Comparison of ENCODE assay signal across 6 cellular contexts in the genomic region with DNA sequence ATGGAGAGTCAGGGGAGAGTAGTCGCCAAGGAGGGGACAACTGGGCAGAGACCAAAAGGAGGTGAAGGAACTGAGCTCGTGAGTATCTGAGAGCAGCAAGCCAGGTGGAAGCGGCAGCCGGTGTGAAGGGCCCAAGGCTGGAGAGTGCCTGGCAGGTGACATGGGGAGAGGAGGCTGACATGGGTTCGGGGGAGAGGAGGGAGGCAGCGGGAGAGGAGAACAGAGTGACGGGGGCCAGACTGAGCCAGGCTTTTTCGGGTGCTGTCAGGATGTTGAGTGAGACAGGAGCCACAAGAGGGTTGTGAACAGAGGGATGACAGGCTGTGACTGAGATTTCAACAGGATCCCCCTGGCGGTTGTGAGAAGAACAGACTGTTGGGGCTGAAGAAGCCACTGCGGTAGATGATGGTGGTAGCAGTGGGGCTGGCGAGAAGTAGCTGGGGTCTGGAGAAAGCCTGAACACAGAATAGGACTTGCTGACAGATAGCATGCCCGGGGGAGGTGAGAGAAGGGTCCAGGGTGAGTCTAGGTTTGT. TPM values are rescaled to one million over a fixed set of nuclear protein-coding genes. Genes with fewer than 3 reads are reported as not detected.
DNase-seq lines count a peak whose midpoint lies in the region; ATAC-seq and TF ChIP-seq lines count a peak whose summit lies in the region.

No MANE protein-coding gene starts in this region.

- no peaks in the 10 kb centered on the region for H3K27me3 Mint-ChIP-seq in nephron (ENCODE audit: low read depth)

- intact Hi-C loops in adrenal gland (cut with DNase I): loop anchor here in 1 of 2 donors (10.0 kb wide), 1 partner anchor 80 kb away; the partner anchor contains the start of gene ARAF

- ATAC-seq in HG03135 (IDR thresholded peaks at IDR 0.05; ENCODE audit: unreplicated experiment) (no peak), GM19463 (IDR thresholded peaks at IDR 0.05; ENCODE audit: unreplicated experiment) (no peak)

- peaks cover 27% of the 10 kb centered on the region for H3K9me3 Mint-ChIP-seq in nephron

- TF ChIP-seq POLR2A in adrenal gland (IDR thresholded peaks at IDR 0.05): no peak

- POLR2A ChIA-PET in HEK293T (lab: Yijun Ruan, JAX): no interaction called here

- H3K4me1 ChIP-seq in adrenal gland (replicated peaks in 1 of 2): peaks cover 0 to 16% of the 10 kb centered on the region in 2 donors

- 57 to 67% (median 61%) methylated on average over 12 of the region's 12 CpGs for WGBS in adrenal gland, 4 donors

- no peaks in the 10 kb centered on the region for H3K27me3 ChIP-seq in adrenal gland

- TF ChIP-seq CTCF in adrenal gland (IDR thresholded peaks at IDR 0.05): peak in 5 of 6 experiments; percentile 9 to 53 (median 38)
- peak in 2 of 3 experiments; percentile 34 to 35 for TF ChIP-seq CTCF in nephron (IDR thresholded peaks at IDR 0.05; ENCODE audit: unreplicated experiment in 3 of 3)

- peaks cover 35% of the 10 kb centered on the region for H3K36me3 Mint-ChIP-seq in nephron (ENCODE audit: low read depth)

- H3K27ac ChIP-seq in adrenal gland: peak overlapping the region in 2 of 5 donors; percentile 21 to 79

- peaks cover 0 to 14% of the 10 kb centered on the region in 2 donors for H3K36me3 ChIP-seq in adrenal gland (replicated peaks in 1 of 2)

- peak overlapping the region in 2 of 3 experiments; percentile 49 to 57 for H3K4me3 Mint-ChIP-seq in nephron

- CTCF ChIA-PET in HEK293T (lab: Yijun Ruan, JAX): interaction anchor here (1.1 to 1.4 kb wide), 2 partner anchors 119 to 147 kb away, joined by 3 read pairs; no protein-coding TSS in a partner anchor

- DNase-seq in HEK293T (ENCODE audit: extremely low spot score) (peak; percentile 56), adrenal gland (no peak), NCI-H187 treated with DMSO at 0.1 percent for 48 hours (lab: John Stamatoyannopoulos, UW) (no peak)

- peak overlapping the region in 2 of 3 experiments; percentile 45 to 51 for H3K27ac Mint-ChIP-seq in nephron

- no peak overlapping the region for H3K4me3 ChIP-seq in adrenal gland

- peaks cover 20% of the 10 kb centered on the region for H3K4me1 Mint-ChIP-seq in nephron

- no peaks in the 10 kb centered on the region for H3K9me3 ChIP-seq in adrenal gland (replicated peaks in 1 of 3)

TF ChIP-seq in HEK293T, 16 proteins besides CTCF, POLR2A, EP300 and RAD21:
- TF ChIP-seq SUZ12 (IDR thresholded peaks at IDR 0.05): no peak
- no peak for TF ChIP-seq FOXK2 (IDR thresholded peaks at IDR 0.05)
- TF ChIP-seq, protein P1, sequence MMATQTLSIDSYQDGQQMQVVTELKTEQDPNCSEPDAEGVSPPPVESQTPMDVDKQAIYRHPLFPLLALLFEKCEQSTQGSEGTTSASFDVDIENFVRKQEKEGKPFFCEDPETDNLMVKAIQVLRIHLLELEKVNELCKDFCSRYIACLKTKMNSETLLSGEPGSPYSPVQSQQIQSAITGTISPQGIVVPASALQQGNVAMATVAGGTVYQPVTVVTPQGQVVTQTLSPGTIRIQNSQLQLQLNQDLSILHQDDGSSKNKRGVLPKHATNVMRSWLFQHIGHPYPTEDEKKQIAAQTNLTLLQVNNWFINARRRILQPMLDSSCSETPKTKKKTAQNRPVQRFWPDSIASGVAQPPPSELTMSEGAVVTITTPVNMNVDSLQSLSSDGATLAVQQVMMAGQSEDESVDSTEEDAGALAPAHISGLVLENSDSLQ (IDR thresholded peaks at IDR 0.05): no peak
- TF ChIP-seq NFRKB (IDR thresholded peaks at IDR 0.05): no peak
- TF ChIP-seq HDGF (IDR thresholded peaks at IDR 0.05; ENCODE audit: borderline replicate concordance): no peak
- no peak for TF ChIP-seq CTBP1 (IDR thresholded peaks at IDR 0.05; ENCODE audit: borderline replicate concordance)
- TF ChIP-seq SP1 (IDR thresholded peaks at IDR 0.05): no peak
- no peak for TF ChIP-seq ZNF384 (IDR thresholded peaks at IDR 0.05)
- TF ChIP-seq FOXA1 (IDR thresholded peaks at IDR 0.05): no peak
- TF ChIP-seq LEF1 (IDR thresholded peaks at IDR 0.05; ENCODE audit: borderline replicate concordance): no peak
- TF ChIP-seq BHLHE40 (IDR thresholded peaks at IDR 0.05; ENCODE audit: borderline replicate concordance): no peak
- no peak for TF ChIP-seq FOXM1 (IDR thresholded peaks at IDR 0.05; ENCODE audit: borderline replicate concordance)
- TF ChIP-seq L3MBTL2 (conservative IDR thresholded peaks at IDR 0.05): no peak
- TF ChIP-seq ELF4 (IDR thresholded peaks at IDR 0.05): no peak
- no peak for TF ChIP-seq TARDBP (IDR thresholded peaks at IDR 0.05)
- no peak for TF ChIP-seq ARNT (IDR thresholded peaks at IDR 0.05)

RNA-seq across cellular contexts. Expression of gene ELK1, which starts 5.7 kb away (rescaled TPM):
- total RNA-seq in adrenal gland: 10 to 100 TPM; 39.3 to 78.8 (median 57.2) TPM
- polyA plus RNA-seq in adrenal gland: 10 to 100 TPM; 21.6 to 38.4 (median 21.8) TPM

RNA-seq across cellular contexts. Expression of gene UXT, which starts 14.4 kb away (rescaled TPM):
- 100 to 1,000 TPM; 120 to 174 (median 148) TPM for total RNA-seq in adrenal gland
- 100 to 1,000 TPM; 135 to 163 (median 152) TPM for polyA plus RNA-seq in adrenal gland

RNA-seq across cellular contexts. Expression of gene CFP, which starts 14.9 kb away (rescaled TPM):
- total RNA-seq in adrenal gland: 10 to 100 TPM in 3 of 8 donors, 1 to 10 TPM in 4, under 1 TPM in 1; 0.91 to 14.5 (median 8.2) TPM
- 10 to 100 TPM in 2 of 3 donors, 1 to 10 TPM in 1; 1.2 to 12.0 (median 10.5) TPM for polyA plus RNA-seq in adrenal gland

RNA-seq across cellular contexts. Expression of gene SYN1, which starts 25.0 kb away (rescaled TPM):
- 1 to 10 TPM in 6 of 8 donors, under 1 TPM in 1, not detected in 1; 0.12 to 8.2 (median 3.4) TPM for total RNA-seq in adrenal gland
- polyA plus RNA-seq in adrenal gland: 10 to 100 TPM in 1 of 3 donors, 1 to 10 TPM in 2; 3.8 to 16.5 (median 6.2) TPM
